In genomic region chr21:46100426-46100825, GRCh38 we compare ENCODE assay signal across 10 cellular contexts. TPM values are rescaled to one million over a fixed set of nuclear protein-coding genes. Genes with fewer than 3 reads are reported as not detected.
DNase-seq lines count a peak whose midpoint lies in the region; ATAC-seq, FAIRE-seq and TF ChIP-seq lines count a peak whose summit lies in the region.
"Had no signal": no experiment of that assay in that cellular context is flagged by ENCODE, and none has a peak within 500 bp of the region (broad histone marks: within the 10 kb centered on the region; RNA-seq: fewer than 3 reads in every experiment).

No MANE protein-coding gene starts in this region.

- H3K9me3 ChIP-seq in skeletal muscle satellite cell (replicated peaks; ENCODE audit: low read length) (no peaks in the 10 kb centered on the region), BE2C (no peaks in the 10 kb centered on the region; the same call in 1 of the 2 replicates), kidney (ENCODE audit: control insufficient read depth in 1 of 2, low read length in 2 of 2) (peaks cover 2 to 8% of the 10 kb centered on the region in 2 donors)

- no peak overlapping the region for H3K27ac Mint-ChIP-seq in activated T-helper 1 cell treated with anti-CD3 and anti-CD28 coated beads, Interleukin-12 subunit alpha, Interleukin-12 subunit beta, Interleukin-2, Interleukin-4 antibody, amounts not matched to agents 30 ng/mL and 10 ng/mL and 1 ng/mL, durations not matched to agents 14 hours and 24 hours and 36 hours

- H3K36me3 Mint-ChIP-seq in activated T-helper 1 cell treated with anti-CD3 and anti-CD28 coated beads, Interleukin-12 subunit alpha, Interleukin-12 subunit beta, Interleukin-2, Interleukin-4 antibody, amounts not matched to agents 30 ng/mL and 10 ng/mL and 1 ng/mL, durations not matched to agents 14 hours and 24 hours and 36 hours (ENCODE audit: low read depth) = peaks cover 2% of the 10 kb centered on the region

- no peaks in the 10 kb centered on the region for H3K27me3 ChIP-seq in skeletal muscle satellite cell (ENCODE audit: control insufficient read depth, insufficient read depth, low read length)
- no peaks in the 10 kb centered on the region; the same call in 1 of the 2 replicates for H3K27me3 ChIP-seq in BE2C

- no peak overlapping the region for H3K27ac ChIP-seq in kidney (ENCODE audit: low read depth in 2 of 2, low read length in 2 of 2)

- H3K4me3 ChIP-seq in skeletal muscle satellite cell (ENCODE audit: low read length) (peak overlapping the region; percentile 77), BE2C (ENCODE audit: low read depth, low read length) (no peak overlapping the region), kidney (ENCODE audit: low read length in 2 of 2) (no peak overlapping the region)

- no peak for TF ChIP-seq CTCF in BE2C (IDR thresholded peaks at IDR 0.05; ENCODE audit: low read depth, low read length)
- TF ChIP-seq CTCF in kidney (IDR thresholded peaks at IDR 0.05; ENCODE audit: borderline replicate concordance, extremely low read depth, insufficient read depth) = no peak

- intact Hi-C loops in activated T-helper 1 cell treated with anti-CD3 and anti-CD28 coated beads, Interleukin-12 subunit alpha, Interleukin-12 subunit beta, Interleukin-2, Interleukin-4 antibody, amounts not matched to agents 30 ng/mL and 10 ng/mL and 1 ng/mL, durations not matched to agents 14 hours and 24 hours and 36 hours (cut with micrococcal nuclease) = no loop called here
- intact Hi-C loops in kidney (cut with DNase I) = loop anchor here (10.0 kb wide), 1 partner anchor 126 kb away; no protein-coding TSS in a partner anchor

- H3K4me3 Mint-ChIP-seq in activated T-helper 1 cell treated with anti-CD3 and anti-CD28 coated beads, Interleukin-12 subunit alpha, Interleukin-12 subunit beta, Interleukin-2, Interleukin-4 antibody, amounts not matched to agents 30 ng/mL and 10 ng/mL and 1 ng/mL, durations not matched to agents 14 hours and 24 hours and 36 hours = peak overlapping the region; percentile 26

- peaks cover 45% of the 10 kb centered on the region for H3K27me3 Mint-ChIP-seq in activated T-helper 1 cell treated with anti-CD3 and anti-CD28 coated beads, Interleukin-12 subunit alpha, Interleukin-12 subunit beta, Interleukin-2, Interleukin-4 antibody, amounts not matched to agents 30 ng/mL and 10 ng/mL and 1 ng/mL, durations not matched to agents 14 hours and 24 hours and 36 hours (ENCODE audit: insufficient read depth)

- no peak for FAIRE-seq in kidney (lab: Jason Lieb, UNC)
- FAIRE-seq: endothelial cell of umbilical vein had no signal

- H3K9ac ChIP-seq in skeletal muscle satellite cell (ENCODE audit: low read depth, low read length) = no peak overlapping the region
- no peak overlapping the region for H3K9ac ChIP-seq in kidney (ENCODE audit: low read length in 2 of 2)

- H3K36me3 ChIP-seq in skeletal muscle satellite cell (ENCODE audit: insufficient read depth, low read length) (peaks cover 11% of the 10 kb centered on the region), BE2C (no peaks in the 10 kb centered on the region), kidney (ENCODE audit: control insufficient read depth in 1 of 2, insufficient read depth in 2 of 2, low read length in 2 of 2) (no peaks in the 10 kb centered on the region)

- H3K9me3 Mint-ChIP-seq in activated T-helper 1 cell treated with anti-CD3 and anti-CD28 coated beads, Interleukin-12 subunit alpha, Interleukin-12 subunit beta, Interleukin-2, Interleukin-4 antibody, amounts not matched to agents 30 ng/mL and 10 ng/mL and 1 ng/mL, durations not matched to agents 14 hours and 24 hours and 36 hours = peaks cover 16% of the 10 kb centered on the region

- no peaks in the 10 kb centered on the region for H3K4me1 Mint-ChIP-seq in activated T-helper 1 cell treated with anti-CD3 and anti-CD28 coated beads, Interleukin-12 subunit alpha, Interleukin-12 subunit beta, Interleukin-2, Interleukin-4 antibody, amounts not matched to agents 30 ng/mL and 10 ng/mL and 1 ng/mL, durations not matched to agents 14 hours and 24 hours and 36 hours (ENCODE audit: low read depth)

- ATAC-seq in GM19455 (IDR thresholded peaks at IDR 0.05; ENCODE audit: unreplicated experiment) = no peak
- no peak for ATAC-seq in GM18502 (IDR thresholded peaks at IDR 0.05; ENCODE audit: poor library complexity, unreplicated experiment)

- H3K4me1 ChIP-seq in skeletal muscle satellite cell (ENCODE audit: control insufficient read depth, insufficient read depth, low read length) (peaks cover 26% of the 10 kb centered on the region), BE2C (no peaks in the 10 kb centered on the region), kidney (ENCODE audit: control insufficient read depth in 1 of 2, insufficient read depth in 1 of 2, low read depth in 1 of 2, low read length in 2 of 2) (no peaks in the 10 kb centered on the region)

- H3K4me2 ChIP-seq in skeletal muscle satellite cell (ENCODE audit: low read length) = peak overlapping the region; percentile 94

- DNase-seq in GM04503 (ENCODE audit: low read depth) (peak; percentile 67), hepatic stellate cell (ENCODE audit: low spot score) (peak; percentile 68), BE2C (no peak), kidney (no peak)
- DNase-seq in activated T-helper 1 cell treated with anti-CD3 and anti-CD28 coated beads, Interleukin-12 subunit alpha, Interleukin-12 subunit beta, Interleukin-2, Interleukin-4 antibody, amounts not matched to agents 30 ng/mL and 10 ng/mL and 1 ng/mL, durations not matched to agents 14 hours and 24 hours and 36 hours (ENCODE audit: low spot score) = no peak
- DNase-seq: T-helper 1 cell had no signal

RNA-seq across cellular contexts. Expression of gene COL6A2, which starts 2.5 kb away (rescaled TPM):
- 1.4 and 2.1 TPM in 2 replicates for total RNA-seq in activated T-helper 1 cell treated with anti-CD3 and anti-CD28 coated beads, Interleukin-12 subunit alpha, Interleukin-12 subunit beta, Interleukin-2, Interleukin-4 antibody, amounts not matched to agents 30 ng/mL and 10 ng/mL and 1 ng/mL, durations not matched to agents 14 hours and 24 hours and 36 hours
- 1,183 and 1,453 TPM in 2 replicates for total RNA-seq in skeletal muscle satellite cell (2012; rRNA removed)
- polyA plus RNA-seq in BE2C (2012; ENCODE audit: insufficient read depth, insufficient read length, low read depth) = 14.8 TPM
- 174 TPM for total RNA-seq in kidney
- polyA plus RNA-seq in kidney (ENCODE audit: insufficient read depth, low read depth, low replicate concordance) = 52.4 TPM

RNA-seq across cellular contexts. Expression of gene FTCD, which starts 55.0 kb away (rescaled TPM):
- 0.56 and 0.62 TPM in 2 replicates for total RNA-seq in activated T-helper 1 cell treated with anti-CD3 and anti-CD28 coated beads, Interleukin-12 subunit alpha, Interleukin-12 subunit beta, Interleukin-2, Interleukin-4 antibody, amounts not matched to agents 30 ng/mL and 10 ng/mL and 1 ng/mL, durations not matched to agents 14 hours and 24 hours and 36 hours
- total RNA-seq in skeletal muscle satellite cell (2012; rRNA removed) = not detected in 2 replicates
- 3.1 TPM for polyA plus RNA-seq in BE2C (2012; ENCODE audit: insufficient read depth, insufficient read length, low read depth)
- total RNA-seq in kidney = 51.6 TPM
- polyA plus RNA-seq in kidney (ENCODE audit: insufficient read depth, low read depth, low replicate concordance) = 273 TPM

Comparison
In these comparisons a context has a peak if more than half of its experiments do, and no peak if none do; other contexts are left out.
1. DNase-seq: peak in GM04503 (single experiment) and hepatic stellate cell (single experiment); none in activated T-helper 1 cell treated with anti-CD3 and anti-CD28 coated beads, Interleukin-12 subunit alpha, Interleukin-12 subunit beta, Interleukin-2, Interleukin-4 antibody, amounts not matched to agents 30 ng/mL and 10 ng/mL and 1 ng/mL, durations not matched to agents 14 hours and 24 hours and 36 hours (single experiment), BE2C (single experiment) and kidney (single experiment).
2. RNA of gene COL6A2, which starts 2.5 kb away (total RNA-seq): 174 TPM in kidney (single experiment); 1.4 to 2.1 TPM in activated T-helper 1 cell treated with anti-CD3 and anti-CD28 coated beads, Interleukin-12 subunit alpha, Interleukin-12 subunit beta, Interleukin-2, Interleukin-4 antibody, amounts not matched to agents 30 ng/mL and 10 ng/mL and 1 ng/mL, durations not matched to agents 14 hours and 24 hours and 36 hours; every median in the first group is over 10 times any median in the second.
3. RNA of gene FTCD, which starts 55.0 kb away (total RNA-seq): 51.6 TPM in kidney (single experiment); 0.56 to 0.62 TPM in activated T-helper 1 cell treated with anti-CD3 and anti-CD28 coated beads, Interleukin-12 subunit alpha, Interleukin-12 subunit beta, Interleukin-2, Interleukin-4 antibody, amounts not matched to agents 30 ng/mL and 10 ng/mL and 1 ng/mL, durations not matched to agents 14 hours and 24 hours and 36 hours; every median in the first group is over 10 times any median in the second.